ENCODE assay signal across 8 cellular contexts in genomic region chr13:30618186-30618937, GRCh38.
DNase-seq lines count a peak whose midpoint lies in the region; ATAC-seq and TF ChIP-seq lines count a peak whose summit lies in the region.

No MANE protein-coding gene starts in this region.

- H3K9me3 ChIP-seq in neutrophil: no peaks in the 10 kb centered on the region

- peaks cover 34 to 41% of the 10 kb centered on the region in 2 experiments for H3K4me1 ChIP-seq in neutrophil (ENCODE audit: control insufficient read depth in 1 of 2, insufficient read depth in 1 of 2, low read depth in 1 of 2, low read length in 1 of 2)

- H3K27ac ChIP-seq in epithelial cell of prostate: peak overlapping the region; percentile 97
- peak overlapping the region; percentile 96 for H3K27ac ChIP-seq in neutrophil

- H3K4me3 ChIP-seq in neutrophil (ENCODE audit: low read depth in 1 of 2, low read length in 1 of 2): peak overlapping the region; percentile 90 to 98

- DNase-seq in EH (ENCODE audit: low read depth) (peak; percentile 20), RPMI8226 (peak; percentile 14), epithelial cell of prostate (ENCODE audit: low read depth, low spot score) (no peak), GM13976 (ENCODE audit: low spot score) (no peak)

- peak; percentile 0 for ATAC-seq in GM21825 (IDR thresholded peaks at IDR 0.05; ENCODE audit: unreplicated experiment)
- ATAC-seq in HG03520 (IDR thresholded peaks at IDR 0.05; ENCODE audit: unreplicated experiment): no peak
- no peak for ATAC-seq in GM18873 (IDR thresholded peaks at IDR 0.05; ENCODE audit: low FRiP score, unreplicated experiment)

- no peak for TF ChIP-seq CTCF in neutrophil (IDR thresholded peaks at IDR 0.05)
- TF ChIP-seq CTCF in GM13976 (IDR thresholded peaks at IDR 0.05; ENCODE audit: borderline replicate concordance, control extremely low read depth, extremely low read depth, insufficient read depth, missing control alignments): no peak

- H3K27me3 ChIP-seq in neutrophil: no peaks in the 10 kb centered on the region

- peaks cover under 1% of the 10 kb centered on the region for H3K36me3 ChIP-seq in neutrophil

- in situ Hi-C loops in GM13976 (cut with MboI; ENCODE audit: low sequenced_read_pairs, unreplicated experiment): no loop called here

Comparison
In these comparisons a context has a peak if more than half of its experiments do, and no peak if none do; other contexts are left out.
1. DNase-seq: peak in EH (single experiment) and RPMI8226 (single experiment); none in epithelial cell of prostate (single experiment) and GM13976 (single experiment).